Comparison of ENCODE assay signal across 8 cellular contexts in the genomic region with DNA sequence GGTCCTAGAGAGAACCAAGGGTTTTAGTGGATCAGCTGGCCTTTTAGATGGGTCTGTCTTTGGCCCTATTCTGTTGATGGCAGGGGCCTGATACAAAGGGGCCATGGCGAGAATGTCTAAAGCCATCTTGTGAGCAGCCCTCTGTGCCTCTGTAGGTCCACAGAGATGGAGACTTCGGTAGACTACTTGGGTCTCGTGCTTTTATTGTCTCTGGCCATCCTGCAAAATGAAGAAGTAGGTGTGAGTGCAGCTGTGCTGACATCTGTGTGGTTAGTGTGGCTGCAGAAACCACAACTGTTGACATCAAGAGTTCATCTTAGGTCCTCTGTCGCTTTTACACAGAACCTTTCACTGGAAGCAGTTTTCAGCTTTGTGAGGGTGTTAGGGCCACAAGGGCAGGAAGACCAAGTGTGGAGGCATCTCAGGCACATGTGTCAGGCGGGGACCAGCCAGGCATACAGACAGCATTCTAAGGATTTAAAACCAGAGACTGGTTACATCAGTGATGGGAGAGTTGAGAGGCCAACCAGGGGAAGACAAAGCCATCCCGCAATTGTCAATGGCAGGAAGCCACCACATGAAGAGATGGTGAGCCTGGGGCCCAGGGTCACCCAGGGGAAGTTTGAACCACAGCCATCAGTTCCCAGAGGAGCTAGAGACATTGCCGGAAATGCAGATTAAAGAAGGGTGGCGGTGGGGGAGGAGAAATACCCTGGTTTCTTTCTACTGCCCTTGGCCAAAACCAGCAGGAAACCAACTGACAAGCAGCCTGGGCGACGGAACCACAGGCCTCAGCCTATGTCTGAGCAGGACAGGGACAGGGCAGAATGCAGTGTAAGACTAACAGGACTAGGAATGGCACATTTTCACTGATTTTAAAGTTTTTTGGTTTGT. TPM values are rescaled to one million over a fixed set of nuclear protein-coding genes. Genes with fewer than 3 reads are reported as not detected.
A peak's percentile ranks its signal among the peaks of the same experiment; 100 is the strongest.
DNase-seq lines count a peak whose midpoint lies in the region; ATAC-seq and TF ChIP-seq lines count a peak whose summit lies in the region.

No MANE protein-coding gene starts in this region.

- H3K36me3 Mint-ChIP-seq in activated naive CD8-positive, alpha-beta T cell treated with anti-CD3 and anti-CD28 coated beads, Interleukin-2, amount 50 U/mL, for 24 hours (ENCODE audit: low read depth): peaks cover 5% of the 10 kb centered on the region
- H3K36me3 Mint-ChIP-seq in naive thymus-derived CD8-positive, alpha-beta T cell: no peaks in the 10 kb centered on the region

- H3K27ac Mint-ChIP-seq in activated naive CD8-positive, alpha-beta T cell treated with anti-CD3 and anti-CD28 coated beads, Interleukin-2, amount 50 U/mL, for 24 hours: peak overlapping the region; percentile 89
- peak overlapping the region; percentile 84 to 97 (median 92) for H3K27ac Mint-ChIP-seq in naive thymus-derived CD8-positive, alpha-beta T cell

- TF ChIP-seq CTCF in uterus (IDR thresholded peaks at IDR 0.05): no peak

- peak; percentile 68 for ATAC-seq in GM19043 (IDR thresholded peaks at IDR 0.05; ENCODE audit: low read depth, unreplicated experiment)
- peak; percentile 64 for ATAC-seq in HG02981 (IDR thresholded peaks at IDR 0.05; ENCODE audit: unreplicated experiment)
- ATAC-seq in activated naive CD8-positive, alpha-beta T cell treated with anti-CD3 and anti-CD28 coated beads, Interleukin-2, amount 50 U/mL, for 24 hours: peak; percentile 91
- peak; percentile 80 to 81 for ATAC-seq in naive thymus-derived CD8-positive, alpha-beta T cell

- no peak for TF ChIP-seq POLR2A in uterus (IDR thresholded peaks at IDR 0.05)

- H3K36me3 ChIP-seq in SJSA1 (no peaks in the 10 kb centered on the region), uterus (no peaks in the 10 kb centered on the region)

- H3K4me1 Mint-ChIP-seq in activated naive CD8-positive, alpha-beta T cell treated with anti-CD3 and anti-CD28 coated beads, Interleukin-2, amount 50 U/mL, for 24 hours: peaks cover 61% of the 10 kb centered on the region
- H3K4me1 Mint-ChIP-seq in naive thymus-derived CD8-positive, alpha-beta T cell: peaks cover 21 to 55% (median 41%) of the 10 kb centered on the region in 4 donors

- peak in 1 of 2 experiments; percentile 41 for DNase-seq in SJSA1 (ENCODE audit: low read depth in 1 of 2, low spot score in 2 of 2)
- DNase-seq in activated naive CD8-positive, alpha-beta T cell treated with anti-CD3 and anti-CD28 coated beads, Interleukin-2, amount 50 U/mL, for 24 hours: peak; percentile 69
- DNase-seq in naive thymus-derived CD8-positive, alpha-beta T cell: peak in 9 of 10 donors; percentile 34 to 76 (median 70)
- DNase-seq in NCI-H774 (lab: John Stamatoyannopoulos, UW): no peak
- DNase-seq in mesenteric fat pad (ENCODE audit: low spot score): no peak
- no peak for DNase-seq in uterus

- H3K4me3 Mint-ChIP-seq in activated naive CD8-positive, alpha-beta T cell treated with anti-CD3 and anti-CD28 coated beads, Interleukin-2, amount 50 U/mL, for 24 hours: peak overlapping the region; percentile 44
- peak overlapping the region; percentile 53 to 84 (median 77) for H3K4me3 Mint-ChIP-seq in naive thymus-derived CD8-positive, alpha-beta T cell

- H3K4me1 ChIP-seq in SJSA1 (replicated peaks): peaks cover 16% of the 10 kb centered on the region
- H3K4me1 ChIP-seq in uterus: no peaks in the 10 kb centered on the region

- H3K9me3 ChIP-seq in SJSA1 (replicated peaks) (no peaks in the 10 kb centered on the region), uterus (no peaks in the 10 kb centered on the region)

- H3K9me3 Mint-ChIP-seq in activated naive CD8-positive, alpha-beta T cell treated with anti-CD3 and anti-CD28 coated beads, Interleukin-2, amount 50 U/mL, for 24 hours: no peaks in the 10 kb centered on the region
- H3K9me3 Mint-ChIP-seq in naive thymus-derived CD8-positive, alpha-beta T cell: no peaks in the 10 kb centered on the region

- H3K27ac ChIP-seq in SJSA1 (peak overlapping the region; percentile 40), uterus (no peak overlapping the region)

- H3K4me3 ChIP-seq in SJSA1 (no peak overlapping the region), uterus (no peak overlapping the region)

- no peaks in the 10 kb centered on the region for H3K27me3 Mint-ChIP-seq in activated naive CD8-positive, alpha-beta T cell treated with anti-CD3 and anti-CD28 coated beads, Interleukin-2, amount 50 U/mL, for 24 hours
- H3K27me3 Mint-ChIP-seq in naive thymus-derived CD8-positive, alpha-beta T cell: no peaks in the 10 kb centered on the region

- intact Hi-C loops in uterus (cut with DNase I; ENCODE audit: low total_unique reads): no loop called here

- POLR2A ChIA-PET in naive thymus-derived CD8-positive, alpha-beta T cell (lab: Charles Lee): interaction anchor here (0.6 to 2.5 kb wide), 6 partner anchors 11 to 230 kb away, joined by 3 to 24 read pairs (median 4); a partner anchor contains a TSS

- H3K27me3 ChIP-seq in SJSA1 (replicated peaks) (no peaks in the 10 kb centered on the region), uterus (no peaks in the 10 kb centered on the region)

RNA-seq across cellular contexts. Expression of a gene that starts 13.0 kb away (rescaled TPM):
- 7.6 and 17.0 TPM in 2 replicates for total RNA-seq in SJSA1 (2014; rRNA removed; shearing (Covaris generic))
- 10 to 100 TPM; 81.2 to 83.0 TPM for total RNA-seq in naive thymus-derived CD8-positive, alpha-beta T cell
- 10 to 100 TPM in 2 of 3 donors, 1 to 10 TPM in 1; 6.7 to 16.5 (median 11.0) TPM for polyA plus RNA-seq in naive thymus-derived CD8-positive, alpha-beta T cell
- total RNA-seq in mesenteric fat pad (37.1 TPM), uterus (10 to 100 TPM; 21.4 to 79.8 (median 52.9) TPM)

RNA-seq across cellular contexts. Expression of a gene that starts 22.8 kb away (rescaled TPM):
- total RNA-seq in SJSA1 (2014; rRNA removed; shearing (Covaris generic)): 20.6 and 33.1 TPM in 2 replicates
- 10 to 100 TPM; 12.8 to 17.1 TPM for total RNA-seq in naive thymus-derived CD8-positive, alpha-beta T cell
- 10 to 100 TPM; 22.9 to 26.2 (median 24.6) TPM for polyA plus RNA-seq in naive thymus-derived CD8-positive, alpha-beta T cell
- 9.9 TPM for total RNA-seq in mesenteric fat pad
- total RNA-seq in uterus: 10 to 100 TPM in 3 of 4 donors, 1 to 10 TPM in 1; 5.0 to 19.0 (median 11.0) TPM

RNA-seq across cellular contexts. Expression of a gene that starts 23.0 kb away (rescaled TPM):
- total RNA-seq in SJSA1 (2014; rRNA removed; shearing (Covaris generic)): 45.4 and 79.6 TPM in 2 replicates
- total RNA-seq in naive thymus-derived CD8-positive, alpha-beta T cell: 10 to 100 TPM; 76.1 to 81.8 TPM
- 10 to 100 TPM; 17.9 to 38.2 (median 24.3) TPM for polyA plus RNA-seq in naive thymus-derived CD8-positive, alpha-beta T cell
- 46.3 TPM for total RNA-seq in mesenteric fat pad
- 10 to 100 TPM; 36.0 to 66.5 (median 59.0) TPM for total RNA-seq in uterus

RNA-seq across cellular contexts. Expression of a gene that starts 58.8 kb away (rescaled TPM):
- total RNA-seq in SJSA1 (2014; rRNA removed; shearing (Covaris generic)): not detected in 2 replicates
- under 1 TPM in 1 of 2 experiments, not detected in 1; 0.39 TPM for total RNA-seq in naive thymus-derived CD8-positive, alpha-beta T cell
- polyA plus RNA-seq in naive thymus-derived CD8-positive, alpha-beta T cell: not detected
- total RNA-seq in mesenteric fat pad: not detected
- total RNA-seq in uterus: 1 to 10 TPM in 1 of 4 donors, under 1 TPM in 1, not detected in 2; 0.67 to 2.6 TPM

Comparison
In these comparisons a context has a peak if more than half of its experiments do, and no peak if none do; other contexts are left out.
1. DNase-seq: peak in activated naive CD8-positive, alpha-beta T cell treated with anti-CD3 and anti-CD28 coated beads, Interleukin-2, amount 50 U/mL, for 24 hours (single experiment) and naive thymus-derived CD8-positive, alpha-beta T cell (9 of 10); none in NCI-H774 (single experiment), mesenteric fat pad (single experiment) and uterus (0 of 2).
2. Peak in every context shown above with its lines, with median percentiles within 50 percentile points of each other: ATAC-seq.